In the genomic region with DNA sequence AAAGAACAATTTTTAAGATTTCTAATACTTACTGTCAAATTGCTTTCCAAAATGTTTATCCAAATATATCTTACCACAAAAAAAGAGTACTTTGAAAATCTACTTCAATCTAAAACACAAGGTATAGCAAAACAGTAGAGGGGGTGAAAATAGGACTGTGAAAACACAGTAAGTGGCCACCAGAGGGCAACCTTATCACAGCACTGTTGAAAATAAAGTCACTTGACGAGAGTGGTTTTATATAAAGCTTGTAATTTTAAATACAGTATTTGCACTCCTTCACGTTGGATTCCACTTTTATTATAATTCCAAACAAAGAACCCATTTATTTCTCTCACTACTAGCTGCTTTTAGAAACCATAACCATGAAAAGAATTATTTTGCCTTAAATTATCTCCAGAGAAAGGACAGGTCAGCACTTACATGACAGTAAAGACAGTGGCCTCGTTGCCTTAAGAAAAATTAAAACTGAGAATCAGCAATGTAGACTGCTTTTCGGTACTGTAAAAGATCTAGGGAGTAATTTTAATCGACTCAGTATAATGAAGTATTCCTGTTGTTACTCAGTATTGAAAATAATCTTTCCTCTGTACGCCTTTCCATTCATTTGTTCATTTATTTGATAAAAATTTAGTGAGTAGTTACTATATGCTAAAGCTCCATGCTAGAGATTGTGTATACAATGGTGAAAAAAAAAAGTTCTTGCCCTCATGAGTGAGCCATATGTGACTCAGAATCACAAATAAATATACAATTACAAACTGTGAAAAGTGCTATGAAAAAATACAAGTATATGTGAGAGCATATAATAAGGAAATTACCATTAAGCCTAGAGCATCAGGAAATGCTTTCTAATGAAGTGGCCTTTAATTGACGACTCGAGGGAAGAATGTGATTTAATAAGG, we compare ENCODE assay signal across 8 cellular contexts. TPM values are rescaled to one million over a fixed set of nuclear protein-coding genes. Genes with fewer than 3 reads are reported as not detected.
DNase-seq lines count a peak whose midpoint lies in the region; ATAC-seq and TF ChIP-seq lines count a peak whose summit lies in the region.

No MANE protein-coding gene starts in this region.

- peak; percentile 80 for TF ChIP-seq CTCF in lung (IDR thresholded peaks at IDR 0.05; ENCODE audit: control extremely low read depth, extremely low read depth)

- DNase-seq in ELF-1 (ENCODE audit: low read depth, low spot score): peak; percentile 37
- peak; percentile 31 to 70 for DNase-seq in NCI-H524 (lab: John Stamatoyannopoulos, UW)
- peak; percentile 7 to 59 for DNase-seq in activated CD4-positive, alpha-beta T cell treated with anti-CD3 and anti-CD28 coated beads, Interleukin-2, amount 50 U/mL, for 24 hours (ENCODE audit: low read depth in 1 of 2, low spot score in 1 of 2)
- DNase-seq in dermis blood vessel endothelial cell: peak; percentile 85
- peak; percentile 48 for DNase-seq in lung (ENCODE audit: low spot score)
- DNase-seq in stimulated activated CD8-positive, alpha-beta memory T cell treated with anti-CD3 and anti-CD28 coated beads, Interleukin-15, amount 100 ng/mL, for 1 hour (ENCODE audit: low read depth): peak; percentile 39

- no peak overlapping the region for H3K27ac ChIP-seq in lung (ENCODE audit: low read depth in 1 of 2, low read length in 1 of 2)

- WGBS in lung, 2 donors: 47 to 55% methylated on average over 8 of the region's 8 CpGs

- H3K9me3 ChIP-seq in lung (ENCODE audit: control insufficient read depth in 2 of 2, insufficient read depth in 1 of 2, low read length in 1 of 2): no peaks in the 10 kb centered on the region

- no peaks in the 10 kb centered on the region for H3K27me3 ChIP-seq in lung (ENCODE audit: control insufficient read depth, insufficient read depth)

- H3K4me3 ChIP-seq in lung: no peak overlapping the region

- peaks cover 0 to 1% of the 10 kb centered on the region in 2 donors for H3K4me1 ChIP-seq in lung (ENCODE audit: control insufficient read depth in 2 of 2, insufficient read depth in 2 of 2, low read length in 2 of 2)

- peak; percentile 64 for ATAC-seq in HG03159 (IDR thresholded peaks at IDR 0.05; ENCODE audit: unreplicated experiment)
- no peak for ATAC-seq in lung (ENCODE audit: insufficient read depth, low FRiP score)
- no peak for ATAC-seq in HG02763 (IDR thresholded peaks at IDR 0.05; ENCODE audit: unreplicated experiment)

- H3K36me3 ChIP-seq in lung (ENCODE audit: control insufficient read depth in 2 of 2, insufficient read depth in 2 of 2, low read length in 2 of 2): peaks cover 1 to 5% of the 10 kb centered on the region in 2 donors

RNA-seq across cellular contexts. Expression of gene CDK5RAP2, which starts 40.0 kb away (rescaled TPM):
- total RNA-seq in dermis blood vessel endothelial cell (18.7 and 50.4 TPM in 2 replicates), lung (10 to 100 TPM; 41.7 to 65.7 TPM)
- 10 to 100 TPM; 25.6 to 30.1 TPM for polyA plus RNA-seq in lung

Comparison
In these comparisons a context has a peak if more than half of its experiments do, and no peak if none do; other contexts are left out.
1. DNase-seq: peak in every context shown above with its lines; median percentile 85 in dermis blood vessel endothelial cell; 50 in NCI-H524; 48 in lung; 39 in stimulated activated CD8-positive, alpha-beta memory T cell treated with anti-CD3 and anti-CD28 coated beads, Interleukin-15, amount 100 ng/mL, for 1 hour; 37 in ELF-1; 33 in activated CD4-positive, alpha-beta T cell treated with anti-CD3 and anti-CD28 coated beads, Interleukin-2, amount 50 U/mL, for 24 hours.